Comparison of ENCODE assay signal across 13 cellular contexts in the genomic region with DNA sequence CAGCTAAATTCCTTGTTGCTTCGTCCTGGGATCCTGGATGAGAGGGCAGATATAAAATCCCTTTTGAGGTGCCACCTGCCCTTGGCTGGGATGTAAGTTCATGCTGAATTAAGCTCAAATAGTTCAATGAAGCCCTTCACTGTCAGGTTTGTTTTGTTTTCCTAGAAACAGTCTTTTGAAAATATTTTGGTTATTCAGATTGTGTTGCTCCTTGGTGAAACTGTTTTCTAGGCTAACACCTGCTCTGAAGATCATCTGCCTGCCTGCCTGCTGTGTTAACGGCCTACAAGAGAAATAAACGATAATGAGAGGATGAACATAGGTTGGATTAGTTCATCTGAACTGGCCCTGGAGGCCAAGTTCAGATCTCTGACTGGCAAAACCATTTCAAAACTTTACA.
"Had no signal": no experiment of that assay in that cellular context is flagged by ENCODE, and none has a peak within 500 bp of the region (broad histone marks: within the 10 kb centered on the region; RNA-seq: fewer than 3 reads in every experiment).

No MANE protein-coding gene starts in this region.

- H3K4me3 ChIP-seq: smooth muscle cell had no signal

- H3K27ac ChIP-seq: neutrophil had no signal

- H3K4me2 ChIP-seq: smooth muscle cell had no signal

- H3K27ac Mint-ChIP-seq: activated naive CD4-positive, alpha-beta T cell treated with anti-CD3 and anti-CD28 coated beads, Interleukin-2, amount 10 ng/mL, durations not matched to agents 7 days and 5 days; dendritic cell treated with granulocyte-macrophage colony-stimulating factor and Interleukin-4, amounts not matched to agents 40 ng/mL and 50 ng/mL, for 4 days; stimulated activated effector memory CD8-positive, alpha-beta T cell treated with anti-CD3 and anti-CD28 coated beads, Interleukin-12 subunit alpha, Interleukin-12 subunit beta, amount 100 ng/mL, for 72 hours had no signal

- H3K27me3 Mint-ChIP-seq: activated naive CD4-positive, alpha-beta T cell treated with anti-CD3 and anti-CD28 coated beads, Interleukin-2, amount 10 ng/mL, durations not matched to agents 7 days and 5 days; dendritic cell treated with granulocyte-macrophage colony-stimulating factor and Interleukin-4, amounts not matched to agents 40 ng/mL and 50 ng/mL, for 4 days had no signal

- H3K27me3 ChIP-seq: neutrophil had no signal

- DNase-seq: activated CD4-positive, alpha-beta T cell treated with anti-CD3 and anti-CD28 coated beads for 48 hours; activated CD8-positive, alpha-beta memory T cell treated with anti-CD3 and anti-CD28 coated beads for 24 hours; activated naive CD4-positive, alpha-beta T cell treated with anti-CD3 and anti-CD28 coated beads, Interleukin-2, amount 10 ng/mL, durations not matched to agents 7 days and 5 days; central memory CD4-positive, alpha-beta T cell; erythroblast; hippocampal formation; kidney glomerular epithelial cell; posterior cingulate gyrus; right cardiac atrium had no signal

- ATAC-seq: right cardiac atrium had no signal

- H3K4me3 Mint-ChIP-seq: activated naive CD4-positive, alpha-beta T cell treated with anti-CD3 and anti-CD28 coated beads, Interleukin-2, amount 10 ng/mL, durations not matched to agents 7 days and 5 days; dendritic cell treated with granulocyte-macrophage colony-stimulating factor and Interleukin-4, amounts not matched to agents 40 ng/mL and 50 ng/mL, for 4 days; stimulated activated effector memory CD8-positive, alpha-beta T cell treated with anti-CD3 and anti-CD28 coated beads, Interleukin-12 subunit alpha, Interleukin-12 subunit beta, amount 100 ng/mL, for 72 hours had no signal

- H3K36me3 ChIP-seq: neutrophil had no signal

- H3K9me3 ChIP-seq: neutrophil had no signal
